ENCODE assay signal across 1 cellular context in genomic region chr2:675051-675450, GRCh38.
TF ChIP-seq lines count a peak whose summit lies in the region.

No MANE protein-coding gene starts in this region.

TF ChIP-seq in SK-N-SH, 30 proteins besides CTCF, POLR2A, EP300 and RAD21 (continued from another document):
- no peak for TF ChIP-seq RXRA (IDR thresholded peaks at IDR 0.05; ENCODE audit: borderline replicate concordance, low read depth)
- no peak for TF ChIP-seq FOXM1 (IDR thresholded peaks at IDR 0.05; ENCODE audit: low read depth)
- TF ChIP-seq USF1 (IDR thresholded peaks at IDR 0.05; ENCODE audit: borderline replicate concordance, low read depth): no peak
- TF ChIP-seq RFX5 (IDR thresholded peaks at IDR 0.05; ENCODE audit: low read length): no peak
